Comparison of ENCODE assay signal across 12 cellular contexts in genomic region chr17:44211281-44212265, GRCh38. TPM values are rescaled to one million over a fixed set of nuclear protein-coding genes. Genes with fewer than 3 reads are reported as not detected.
DNase-seq lines count a peak whose midpoint lies in the region; ATAC-seq and TF ChIP-seq lines count a peak whose summit lies in the region.
"Had no signal": no experiment of that assay in that cellular context is flagged by ENCODE, and none has a peak within 500 bp of the region (broad histone marks: within the 10 kb centered on the region; RNA-seq: fewer than 3 reads in every experiment).

No MANE protein-coding gene starts in this region.

- H3K27ac ChIP-seq in temporal lobe (ENCODE audit: low read depth, low read length) (peak overlapping the region; percentile 71), transverse colon (peak overlapping the region in 1 of 4 donors; percentile 59)

- H3K9me3 ChIP-seq in transverse colon = no peaks in the 10 kb centered on the region

- peaks cover 65% of the 10 kb centered on the region for H3K4me1 Mint-ChIP-seq in activated naive CD4-positive, alpha-beta T cell treated with anti-CD3 and anti-CD28 coated beads, Interleukin-2, amount 50 U/mL, for 24 hours
- H3K4me1 Mint-ChIP-seq in activated naive CD8-positive, alpha-beta T cell treated with anti-CD3 and anti-CD28 coated beads, Interleukin-2, amount 10 ng/mL, durations not matched to agents 7 days and 5 days = peaks cover 47% of the 10 kb centered on the region

- no peak for TF ChIP-seq EP300 in transverse colon (IDR thresholded peaks at IDR 0.05; ENCODE audit: low read depth)

- H3K36me3 ChIP-seq in transverse colon (peaks cover 0 to 37% (median 17%) of the 10 kb centered on the region in 4 donors), H7 (replicated peaks; ENCODE audit: control insufficient read depth, insufficient read depth, low read length) (peaks cover 53% of the 10 kb centered on the region)

- no peak for TF ChIP-seq CTCF in transverse colon (IDR thresholded peaks at IDR 0.05)

- no peak for TF ChIP-seq POLR2A in transverse colon (IDR thresholded peaks at IDR 0.05)

- H3K27ac Mint-ChIP-seq in activated naive CD4-positive, alpha-beta T cell treated with anti-CD3 and anti-CD28 coated beads, Interleukin-2, amount 50 U/mL, for 24 hours = peak overlapping the region; percentile 79
- peak overlapping the region; percentile 58 for H3K27ac Mint-ChIP-seq in activated naive CD8-positive, alpha-beta T cell treated with anti-CD3 and anti-CD28 coated beads, Interleukin-2, amount 10 ng/mL, durations not matched to agents 7 days and 5 days
- H3K27ac Mint-ChIP-seq: H9 had no signal

- no peaks in the 10 kb centered on the region for H3K27me3 Mint-ChIP-seq in activated naive CD4-positive, alpha-beta T cell treated with anti-CD3 and anti-CD28 coated beads, Interleukin-2, amount 50 U/mL, for 24 hours
- H3K27me3 Mint-ChIP-seq in activated naive CD8-positive, alpha-beta T cell treated with anti-CD3 and anti-CD28 coated beads, Interleukin-2, amount 10 ng/mL, durations not matched to agents 7 days and 5 days = no peaks in the 10 kb centered on the region

- in situ Hi-C loops in transverse colon (cut with MboI; ENCODE audit: low pct_ligation_motif_present in 1 of 4, low pct_unique_long_range_greater_than_20kb in 1 of 4, low sequenced_read_pairs in 3 of 4) = loop anchor here in 2 of 4 donors (5.0 to 10.0 kb wide), 2 partner anchors 113 to 121 kb away; partner anchors contain the start of gene SLC25A39 (in 1 of the 2)

- 87 to 92% methylated on average over 3 to 27 of the region's 30 CpGs for WGBS in transverse colon (ENCODE audit: low coverage in 1 of 2), 2 donors

- peaks cover 10 to 19% (median 15%) of the 10 kb centered on the region in 4 donors for H3K4me1 ChIP-seq in transverse colon

- no peak for DNase-seq in activated naive CD4-positive, alpha-beta T cell (lab: John Stamatoyannopoulos, UW)
- no peak for DNase-seq in activated naive CD8-positive, alpha-beta T cell treated with anti-CD3 and anti-CD28 coated beads, Interleukin-2, amount 10 ng/mL, durations not matched to agents 7 days and 5 days
- no peak for DNase-seq in transverse colon
- no peak for DNase-seq in H7
- DNase-seq: central memory CD4-positive, alpha-beta T cell; H9; NCI-H526 treated with DMSO at 0.1 percent for 48 hours; stimulated activated CD4-positive, alpha-beta T cell treated with anti-CD3 and anti-CD28 coated beads, Interleukin-4, amount 100 ng/mL, for 24 hours had no signal

- POLR2A ChIA-PET in activated naive CD8-positive, alpha-beta T cell treated with anti-CD3 and anti-CD28 coated beads, Interleukin-2, amount 10 ng/mL, durations not matched to agents 7 days and 5 days (lab: Charles Lee) = interaction anchor here (1.2 to 5.0 kb wide), 6 partner anchors 9 to 134 kb away, joined by 3 to 57 read pairs (median 14); partner anchors contain the start of genes GRN, SLC25A39, TMUB2 and UBTF

- intact Hi-C loops in transverse colon (cut with DNase I; ENCODE audit: low total_unique reads) = loop anchor here (2.0 kb wide), 1 partner anchor 119 kb away; no protein-coding TSS in a partner anchor

- H3K36me3 Mint-ChIP-seq in activated naive CD4-positive, alpha-beta T cell treated with anti-CD3 and anti-CD28 coated beads, Interleukin-2, amount 50 U/mL, for 24 hours = peaks cover 21% of the 10 kb centered on the region
- peaks cover 49% of the 10 kb centered on the region for H3K36me3 Mint-ChIP-seq in activated naive CD8-positive, alpha-beta T cell treated with anti-CD3 and anti-CD28 coated beads, Interleukin-2, amount 10 ng/mL, durations not matched to agents 7 days and 5 days

- H3K9me3 Mint-ChIP-seq in activated naive CD4-positive, alpha-beta T cell treated with anti-CD3 and anti-CD28 coated beads, Interleukin-2, amount 50 U/mL, for 24 hours = no peaks in the 10 kb centered on the region
- no peaks in the 10 kb centered on the region for H3K9me3 Mint-ChIP-seq in activated naive CD8-positive, alpha-beta T cell treated with anti-CD3 and anti-CD28 coated beads, Interleukin-2, amount 10 ng/mL, durations not matched to agents 7 days and 5 days
- H3K9me3 Mint-ChIP-seq: H9 had no signal

- H3K4me3 ChIP-seq in transverse colon (no peak overlapping the region), H7 (ENCODE audit: insufficient read depth, low read depth, low read length) (no peak overlapping the region)

- ATAC-seq in activated naive CD8-positive, alpha-beta T cell treated with anti-CD3 and anti-CD28 coated beads, Interleukin-2, amount 10 ng/mL, durations not matched to agents 7 days and 5 days (ENCODE audit: low read depth) = no peak

- no peaks in the 10 kb centered on the region for H3K27me3 ChIP-seq in transverse colon
- no peaks in the 10 kb centered on the region for H3K27me3 ChIP-seq in H7 (ENCODE audit: control insufficient read depth, insufficient read depth, low read length)

- H3K4me3 Mint-ChIP-seq in activated naive CD4-positive, alpha-beta T cell treated with anti-CD3 and anti-CD28 coated beads, Interleukin-2, amount 50 U/mL, for 24 hours = no peak overlapping the region
- H3K4me3 Mint-ChIP-seq in activated naive CD8-positive, alpha-beta T cell treated with anti-CD3 and anti-CD28 coated beads, Interleukin-2, amount 10 ng/mL, durations not matched to agents 7 days and 5 days = no peak overlapping the region

RNA-seq across cellular contexts. Expression of gene UBTF, which starts 7.9 kb away (rescaled TPM):
- 100 to 1,000 TPM; 183 to 200 TPM for total RNA-seq in activated naive CD8-positive, alpha-beta T cell treated with anti-CD3 and anti-CD28 coated beads, Interleukin-2, amount 10 ng/mL, durations not matched to agents 7 days and 5 days
- total RNA-seq in temporal lobe = 61.2 TPM
- 10 to 100 TPM; 49.4 to 61.6 (median 60.4) TPM for total RNA-seq in transverse colon
- total RNA-seq in H7 (2014; rRNA removed; shearing (Covaris generic)) = 63.3 and 66.2 TPM in 2 replicates

RNA-seq across cellular contexts. Expression of gene ATXN7L3, which starts 11.9 kb away (rescaled TPM):
- total RNA-seq in activated naive CD8-positive, alpha-beta T cell treated with anti-CD3 and anti-CD28 coated beads, Interleukin-2, amount 10 ng/mL, durations not matched to agents 7 days and 5 days = 100 to 1,000 TPM; 116 TPM
- 52.9 TPM for total RNA-seq in temporal lobe
- 10 to 100 TPM; 44.1 to 77.4 (median 52.3) TPM for total RNA-seq in transverse colon
- total RNA-seq in H7 (2014; rRNA removed; shearing (Covaris generic)) = 80.6 and 83.4 TPM in 2 replicates

RNA-seq across cellular contexts. Expression of gene TMUB2, which starts 24.8 kb away (rescaled TPM):
- 10 to 100 TPM; 38.3 to 42.5 TPM for total RNA-seq in activated naive CD8-positive, alpha-beta T cell treated with anti-CD3 and anti-CD28 coated beads, Interleukin-2, amount 10 ng/mL, durations not matched to agents 7 days and 5 days
- total RNA-seq in temporal lobe (19.4 TPM), transverse colon (10 to 100 TPM; 53.4 to 70.5 (median 60.6) TPM)
- 19.1 and 25.7 TPM in 2 replicates for total RNA-seq in H7 (2014; rRNA removed; shearing (Covaris generic))

RNA-seq across cellular contexts. Expression of gene ASB16, which starts 41.1 kb away (rescaled TPM):
- total RNA-seq in activated naive CD8-positive, alpha-beta T cell treated with anti-CD3 and anti-CD28 coated beads, Interleukin-2, amount 10 ng/mL, durations not matched to agents 7 days and 5 days = under 1 TPM; 0.19 to 0.51 TPM
- total RNA-seq in temporal lobe = not detected
- 1 to 10 TPM in 2 of 4 donors, not detected in 2; 1.2 to 2.6 TPM for total RNA-seq in transverse colon
- total RNA-seq in H7 (2014; rRNA removed; shearing (Covaris generic)) = 0.17 TPM in 1 of 2 replicates, not detected in the other
- total RNA-seq: MCF 10A, osteocyte had no signal

RNA-seq across cellular contexts. Expression of gene SLC4A1, which starts 56.4 kb away (rescaled TPM):
- not detected for total RNA-seq in activated naive CD8-positive, alpha-beta T cell treated with anti-CD3 and anti-CD28 coated beads, Interleukin-2, amount 10 ng/mL, durations not matched to agents 7 days and 5 days
- 5.2 TPM for total RNA-seq in temporal lobe
- total RNA-seq in transverse colon = not detected
- 0.07 TPM in 2 replicates for total RNA-seq in H7 (2014; rRNA removed; shearing (Covaris generic))
- total RNA-seq: H9, MCF 10A, osteocyte had no signal
